ENCODE assay signal across 1 cellular context in genomic region chr11:68692115-68692514, GRCh38.
TF ChIP-seq lines count a peak whose summit lies in the region.

No MANE protein-coding gene starts in this region.

TF ChIP-seq in H1, 55 proteins besides CTCF, POLR2A, EP300 and RAD21:
- no peak for TF ChIP-seq TBP (IDR thresholded peaks at IDR 0.05; ENCODE audit: low read depth, low read length)
